ENCODE assay signal across 1 cellular context in the genomic region with DNA sequence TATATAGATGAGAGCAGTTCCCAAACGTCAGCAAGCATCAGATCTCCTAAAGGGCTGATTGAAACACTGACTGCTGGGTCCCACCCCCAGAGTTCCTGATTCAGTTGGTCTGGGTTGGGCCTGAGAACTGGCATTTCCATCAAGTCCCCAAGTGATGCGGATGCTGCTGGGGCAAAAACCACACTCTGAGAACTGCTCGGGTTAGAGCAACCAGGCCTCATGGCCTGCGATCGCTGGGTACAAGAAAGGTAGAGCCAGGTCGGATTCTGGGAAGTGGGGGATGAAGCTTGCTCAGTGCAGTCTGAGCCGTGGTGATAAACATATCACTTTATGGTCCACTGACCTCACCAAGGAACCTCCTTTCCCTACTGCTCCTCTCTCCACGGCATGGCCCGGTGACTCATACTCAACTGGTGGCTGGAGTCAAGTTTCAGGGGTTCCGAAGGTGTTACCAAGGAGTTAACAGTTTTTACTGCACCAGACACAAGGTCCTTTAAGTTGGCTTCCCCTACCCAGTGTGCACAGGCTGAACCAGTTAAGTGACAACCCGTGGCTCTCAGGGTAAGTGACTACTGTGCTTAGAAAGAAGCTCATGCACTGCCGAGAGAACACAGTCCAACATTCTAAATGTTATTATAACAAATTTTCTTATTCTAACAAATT.
TF ChIP-seq lines count a peak whose summit lies in the region.

No MANE protein-coding gene starts in this region.

TF ChIP-seq in K562, 482 proteins besides CTCF, POLR2A, EP300 and RAD21 (continued from another document and continues in another):
- TF ChIP-seq, protein P1, sequence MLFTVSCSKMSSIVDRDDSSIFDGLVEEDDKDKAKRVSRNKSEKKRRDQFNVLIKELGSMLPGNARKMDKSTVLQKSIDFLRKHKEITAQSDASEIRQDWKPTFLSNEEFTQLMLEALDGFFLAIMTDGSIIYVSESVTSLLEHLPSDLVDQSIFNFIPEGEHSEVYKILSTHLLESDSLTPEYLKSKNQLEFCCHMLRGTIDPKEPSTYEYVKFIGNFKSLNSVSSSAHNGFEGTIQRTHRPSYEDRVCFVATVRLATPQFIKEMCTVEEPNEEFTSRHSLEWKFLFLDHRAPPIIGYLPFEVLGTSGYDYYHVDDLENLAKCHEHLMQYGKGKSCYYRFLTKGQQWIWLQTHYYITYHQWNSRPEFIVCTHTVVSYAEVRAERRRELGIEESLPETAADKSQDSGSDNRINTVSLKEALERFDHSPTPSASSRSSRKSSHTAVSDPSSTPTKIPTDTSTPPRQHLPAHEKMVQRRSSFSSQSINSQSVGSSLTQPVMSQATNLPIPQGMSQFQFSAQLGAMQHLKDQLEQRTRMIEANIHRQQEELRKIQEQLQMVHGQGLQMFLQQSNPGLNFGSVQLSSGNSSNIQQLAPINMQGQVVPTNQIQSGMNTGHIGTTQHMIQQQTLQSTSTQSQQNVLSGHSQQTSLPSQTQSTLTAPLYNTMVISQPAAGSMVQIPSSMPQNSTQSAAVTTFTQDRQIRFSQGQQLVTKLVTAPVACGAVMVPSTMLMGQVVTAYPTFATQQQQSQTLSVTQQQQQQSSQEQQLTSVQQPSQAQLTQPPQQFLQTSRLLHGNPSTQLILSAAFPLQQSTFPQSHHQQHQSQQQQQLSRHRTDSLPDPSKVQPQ (CRISPR knock-in tag; IDR thresholded peaks at IDR 0.05; ENCODE audit: borderline replicate concordance) = no peak
- TF ChIP-seq NFIC (IDR thresholded peaks at IDR 0.05) (peak; percentile 73), MCM2 (IDR thresholded peaks at IDR 0.05; ENCODE audit: low read depth) (no peak), RB1 (IDR thresholded peaks at IDR 0.05; ENCODE audit: low read depth) (no peak), PRPF4 (IDR thresholded peaks at IDR 0.05; ENCODE audit: insufficient read depth, low read depth, low read length, poor library complexity, severe bottlenecking) (no peak), SUPT5H (IDR thresholded peaks at IDR 0.05) (no peak; the same call in 1 of the 2 replicates), ZNF24 (IDR thresholded peaks at IDR 0.05) (peak; percentile 9; the same call in 1 of the 2 replicates), SIRT6 (IDR thresholded peaks at IDR 0.05; ENCODE audit: low read depth, low read length) (no peak), CBFA2T3 (IDR thresholded peaks at IDR 0.05) (peak; percentile 96), NONO (IDR thresholded peaks at IDR 0.05; ENCODE audit: low read depth in 2 of 2, low read length in 1 of 2) (0 out of 4 replicates have a peak, but pooled peaks of 1 of the 2 experiments have one; percentile 56), KLF1 (tag; IDR thresholded peaks at IDR 0.05) (no peak), BCOR (IDR thresholded peaks at IDR 0.05) (peak; percentile 84), ZNF408 (CRISPR knock-in tag; IDR thresholded peaks at IDR 0.05; ENCODE audit: low read depth) (no peak), ZNF785 (CRISPR knock-in tag; IDR thresholded peaks at IDR 0.05) (no peak), CREM (IDR thresholded peaks at IDR 0.05; ENCODE audit: low read depth) (peak; percentile 86), TRIM25 (IDR thresholded peaks at IDR 0.05; ENCODE audit: borderline replicate concordance) (no peak), ZNF778 (CRISPR knock-in tag; IDR thresholded peaks at IDR 0.05) (no peak), NCOA2 (IDR thresholded peaks at IDR 0.05; ENCODE audit: partially characterized antibody in 2 of 2) (no peak), SRF (CRISPR knock-in tag; IDR thresholded peaks at IDR 0.05) (no peak), SMAD4 (CRISPR knock-in tag; conservative IDR thresholded peaks at IDR 0.05) (peak; percentile 91), ZKSCAN1 (IDR thresholded peaks at IDR 0.05; ENCODE audit: low read depth, low read length) (peak; percentile 75), BDP1 (IDR thresholded peaks at IDR 0.05; ENCODE audit: insufficient read depth, insufficient read length) (no peak), E2F3 (CRISPR knock-in tag; IDR thresholded peaks at IDR 0.05) (no peak), ZNF347 (CRISPR knock-in tag; IDR thresholded peaks at IDR 0.05; ENCODE audit: low read depth) (no peak), ZNF3 (CRISPR knock-in tag; IDR thresholded peaks at IDR 0.05) (no peak), CBX8 (IDR thresholded peaks at IDR 0.05; ENCODE audit: borderline replicate concordance, extremely low read depth, low read depth, low read length, poor library complexity, severe bottlenecking) (no peak), ZNF311 (CRISPR knock-in tag; IDR thresholded peaks at IDR 0.05) (peak; percentile 42; the same call in 1 of the 2 replicates), ZNF395 (CRISPR knock-in tag; IDR thresholded peaks at IDR 0.05) (peak; percentile 87; the same call in 1 of the 2 replicates), ZNF655 (CRISPR knock-in tag; IDR thresholded peaks at IDR 0.05) (no peak), TBL1XR1 (IDR thresholded peaks at IDR 0.05; ENCODE audit: low read length in 2 of 2) (peak; percentile 71 to 90)
- TF ChIP-seq, protein P2, sequence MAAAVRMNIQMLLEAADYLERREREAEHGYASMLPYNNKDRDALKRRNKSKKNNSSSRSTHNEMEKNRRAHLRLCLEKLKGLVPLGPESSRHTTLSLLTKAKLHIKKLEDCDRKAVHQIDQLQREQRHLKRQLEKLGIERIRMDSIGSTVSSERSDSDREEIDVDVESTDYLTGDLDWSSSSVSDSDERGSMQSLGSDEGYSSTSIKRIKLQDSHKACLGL (CRISPR knock-in tag; IDR thresholded peaks at IDR 0.05; ENCODE audit: borderline replicate concordance, poor library complexity, severe bottlenecking) = no peak
- TF ChIP-seq, protein P3, sequence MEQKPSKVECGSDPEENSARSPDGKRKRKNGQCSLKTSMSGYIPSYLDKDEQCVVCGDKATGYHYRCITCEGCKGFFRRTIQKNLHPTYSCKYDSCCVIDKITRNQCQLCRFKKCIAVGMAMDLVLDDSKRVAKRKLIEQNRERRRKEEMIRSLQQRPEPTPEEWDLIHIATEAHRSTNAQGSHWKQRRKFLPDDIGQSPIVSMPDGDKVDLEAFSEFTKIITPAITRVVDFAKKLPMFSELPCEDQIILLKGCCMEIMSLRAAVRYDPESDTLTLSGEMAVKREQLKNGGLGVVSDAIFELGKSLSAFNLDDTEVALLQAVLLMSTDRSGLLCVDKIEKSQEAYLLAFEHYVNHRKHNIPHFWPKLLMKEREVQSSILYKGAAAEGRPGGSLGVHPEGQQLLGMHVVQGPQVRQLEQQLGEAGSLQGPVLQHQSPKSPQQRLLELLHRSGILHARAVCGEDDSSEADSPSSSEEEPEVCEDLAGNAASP (IDR thresholded peaks at IDR 0.05) = no peak
- TF ChIP-seq, protein P4, sequence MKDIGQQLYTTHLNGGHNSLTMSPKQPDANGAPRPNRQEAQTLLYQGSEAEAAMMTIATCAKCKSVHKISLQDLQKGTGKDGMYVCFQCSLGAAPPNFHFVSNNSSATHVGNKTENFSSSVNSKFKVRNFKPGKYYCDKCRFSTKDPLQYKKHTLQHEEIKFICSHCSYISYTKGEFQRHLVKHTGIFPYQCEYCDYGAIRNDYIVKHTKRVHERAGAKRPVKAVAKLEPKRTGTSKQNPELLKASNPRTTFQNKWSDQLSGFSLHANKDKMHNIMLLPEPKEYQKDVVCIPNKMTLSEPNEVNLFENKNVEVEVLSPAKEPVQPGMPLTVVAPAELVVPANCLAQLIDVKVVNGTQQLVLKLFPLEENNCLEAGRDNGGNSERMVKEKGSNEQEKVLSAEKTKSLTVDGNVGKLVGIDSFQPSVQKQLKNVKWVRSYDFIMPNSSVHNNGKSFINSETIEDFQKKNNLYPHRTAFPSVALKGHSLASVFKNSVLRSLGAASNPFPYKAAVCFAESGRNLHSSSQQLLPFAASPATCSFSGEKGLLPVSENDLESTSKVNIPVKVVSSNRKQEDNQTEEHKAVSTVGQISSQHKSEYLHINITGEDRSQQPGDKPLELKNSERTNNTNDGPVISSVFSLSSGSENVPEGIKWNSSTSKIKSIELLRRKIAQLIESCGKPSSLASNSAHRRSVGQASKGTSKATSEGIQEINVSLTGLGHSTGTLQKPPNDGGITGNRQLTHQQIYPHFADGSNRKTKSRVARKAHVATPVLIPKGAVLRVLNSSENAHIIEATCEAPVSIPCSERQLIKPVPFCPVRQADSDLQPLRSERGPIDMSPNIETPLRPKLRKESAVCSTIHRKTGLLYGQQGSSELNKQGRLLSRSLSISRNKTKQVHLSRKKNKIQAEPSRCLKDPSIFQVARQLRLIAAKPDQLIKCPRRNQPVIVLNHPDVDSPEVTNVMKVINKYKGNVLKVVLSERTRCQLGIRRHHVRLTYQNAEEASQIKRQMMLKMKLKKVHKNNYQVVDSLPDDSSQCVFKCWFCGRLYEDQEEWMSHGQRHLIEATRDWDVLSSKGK (CRISPR knock-in tag; IDR thresholded peaks at IDR 0.05) = no peak
- TF ChIP-seq, protein P5, sequence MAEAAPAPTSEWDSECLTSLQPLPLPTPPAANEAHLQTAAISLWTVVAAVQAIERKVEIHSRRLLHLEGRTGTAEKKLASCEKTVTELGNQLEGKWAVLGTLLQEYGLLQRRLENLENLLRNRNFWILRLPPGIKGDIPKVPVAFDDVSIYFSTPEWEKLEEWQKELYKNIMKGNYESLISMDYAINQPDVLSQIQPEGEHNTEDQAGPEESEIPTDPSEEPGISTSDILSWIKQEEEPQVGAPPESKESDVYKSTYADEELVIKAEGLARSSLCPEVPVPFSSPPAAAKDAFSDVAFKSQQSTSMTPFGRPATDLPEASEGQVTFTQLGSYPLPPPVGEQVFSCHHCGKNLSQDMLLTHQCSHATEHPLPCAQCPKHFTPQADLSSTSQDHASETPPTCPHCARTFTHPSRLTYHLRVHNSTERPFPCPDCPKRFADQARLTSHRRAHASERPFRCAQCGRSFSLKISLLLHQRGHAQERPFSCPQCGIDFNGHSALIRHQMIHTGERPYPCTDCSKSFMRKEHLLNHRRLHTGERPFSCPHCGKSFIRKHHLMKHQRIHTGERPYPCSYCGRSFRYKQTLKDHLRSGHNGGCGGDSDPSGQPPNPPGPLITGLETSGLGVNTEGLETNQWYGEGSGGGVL (CRISPR knock-in tag; IDR thresholded peaks at IDR 0.05) = no peak
- TF ChIP-seq, protein P6, sequence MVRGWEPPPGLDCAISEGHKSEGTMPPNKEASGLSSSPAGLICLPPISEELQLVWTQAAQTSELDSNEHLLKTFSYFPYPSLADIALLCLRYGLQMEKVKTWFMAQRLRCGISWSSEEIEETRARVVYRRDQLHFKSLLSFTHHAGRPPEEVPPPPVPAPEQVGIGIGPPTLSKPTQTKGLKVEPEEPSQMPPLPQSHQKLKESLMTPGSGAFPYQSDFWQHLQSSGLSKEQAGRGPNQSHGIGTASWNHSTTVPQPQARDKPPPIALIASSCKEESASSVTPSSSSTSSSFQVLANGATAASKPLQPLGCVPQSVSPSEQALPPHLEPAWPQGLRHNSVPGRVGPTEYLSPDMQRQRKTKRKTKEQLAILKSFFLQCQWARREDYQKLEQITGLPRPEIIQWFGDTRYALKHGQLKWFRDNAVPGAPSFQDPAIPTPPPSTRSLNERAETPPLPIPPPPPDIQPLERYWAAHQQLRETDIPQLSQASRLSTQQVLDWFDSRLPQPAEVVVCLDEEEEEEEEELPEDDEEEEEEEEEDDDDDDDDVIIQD (CRISPR knock-in tag; IDR thresholded peaks at IDR 0.05) = no peak
- TF ChIP-seq, protein P7, sequence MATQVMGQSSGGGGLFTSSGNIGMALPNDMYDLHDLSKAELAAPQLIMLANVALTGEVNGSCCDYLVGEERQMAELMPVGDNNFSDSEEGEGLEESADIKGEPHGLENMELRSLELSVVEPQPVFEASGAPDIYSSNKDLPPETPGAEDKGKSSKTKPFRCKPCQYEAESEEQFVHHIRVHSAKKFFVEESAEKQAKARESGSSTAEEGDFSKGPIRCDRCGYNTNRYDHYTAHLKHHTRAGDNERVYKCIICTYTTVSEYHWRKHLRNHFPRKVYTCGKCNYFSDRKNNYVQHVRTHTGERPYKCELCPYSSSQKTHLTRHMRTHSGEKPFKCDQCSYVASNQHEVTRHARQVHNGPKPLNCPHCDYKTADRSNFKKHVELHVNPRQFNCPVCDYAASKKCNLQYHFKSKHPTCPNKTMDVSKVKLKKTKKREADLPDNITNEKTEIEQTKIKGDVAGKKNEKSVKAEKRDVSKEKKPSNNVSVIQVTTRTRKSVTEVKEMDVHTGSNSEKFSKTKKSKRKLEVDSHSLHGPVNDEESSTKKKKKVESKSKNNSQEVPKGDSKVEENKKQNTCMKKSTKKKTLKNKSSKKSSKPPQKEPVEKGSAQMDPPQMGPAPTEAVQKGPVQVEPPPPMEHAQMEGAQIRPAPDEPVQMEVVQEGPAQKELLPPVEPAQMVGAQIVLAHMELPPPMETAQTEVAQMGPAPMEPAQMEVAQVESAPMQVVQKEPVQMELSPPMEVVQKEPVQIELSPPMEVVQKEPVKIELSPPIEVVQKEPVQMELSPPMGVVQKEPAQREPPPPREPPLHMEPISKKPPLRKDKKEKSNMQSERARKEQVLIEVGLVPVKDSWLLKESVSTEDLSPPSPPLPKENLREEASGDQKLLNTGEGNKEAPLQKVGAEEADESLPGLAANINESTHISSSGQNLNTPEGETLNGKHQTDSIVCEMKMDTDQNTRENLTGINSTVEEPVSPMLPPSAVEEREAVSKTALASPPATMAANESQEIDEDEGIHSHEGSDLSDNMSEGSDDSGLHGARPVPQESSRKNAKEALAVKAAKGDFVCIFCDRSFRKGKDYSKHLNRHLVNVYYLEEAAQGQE (CRISPR knock-in tag; IDR thresholded peaks at IDR 0.05; ENCODE audit: low read depth) = no peak
